In genomic region chr3:126468028-126468891, GRCh38 we compare ENCODE assay signal across 10 cellular contexts. TPM values are rescaled to one million over a fixed set of nuclear protein-coding genes. Genes with fewer than 3 reads are reported as not detected.
DNase-seq lines count a peak whose midpoint lies in the region; ATAC-seq and TF ChIP-seq lines count a peak whose summit lies in the region.
"Had no signal": no experiment of that assay in that cellular context is flagged by ENCODE, and none has a peak within 500 bp of the region (broad histone marks: within the 10 kb centered on the region; RNA-seq: fewer than 3 reads in every experiment).

No MANE protein-coding gene starts in this region.

- H3K27ac Mint-ChIP-seq in CD14-positive monocyte (peak overlapping the region; percentile 74 to 92 (median 80)), chondrocyte (ENCODE audit: unreplicated experiment) (no peak overlapping the region)
- peak overlapping the region; percentile 56 to 77 for H3K27ac Mint-ChIP-seq in natural killer cell treated with Interleukin-12 subunit alpha and Interleukin-12 subunit beta and Interleukin-15 and Interleukin-18, amount 100 ng/mL, for 72 hours
- H3K27ac Mint-ChIP-seq: nephron had no signal

- no peak overlapping the region for H3K4me3 ChIP-seq in HL-60 (replicated peaks; ENCODE audit: insufficient read depth, low read length)

- peaks cover 0 to 3% (median 0%) of the 10 kb centered on the region in 7 donors for H3K9me3 Mint-ChIP-seq in CD14-positive monocyte
- no peaks in the 10 kb centered on the region for H3K9me3 Mint-ChIP-seq in chondrocyte (ENCODE audit: low read depth)
- no peaks in the 10 kb centered on the region for H3K9me3 Mint-ChIP-seq in natural killer cell treated with Interleukin-12 subunit alpha and Interleukin-12 subunit beta and Interleukin-15 and Interleukin-18, amount 100 ng/mL, for 72 hours
- H3K9me3 Mint-ChIP-seq: activated T-helper 1 cell treated with anti-CD3 and anti-CD28 coated beads, Interleukin-12 subunit alpha, Interleukin-12 subunit beta, Interleukin-2, Interleukin-4 antibody, amounts not matched to agents 30 ng/mL and 10 ng/mL and 1 ng/mL, durations not matched to agents 14 hours and 24 hours and 36 hours; nephron had no signal

- H3K27me3 Mint-ChIP-seq in CD14-positive monocyte (ENCODE audit: low read depth in 3 of 3) = no peaks in the 10 kb centered on the region
- H3K27me3 Mint-ChIP-seq in chondrocyte (ENCODE audit: low read depth) = no peaks in the 10 kb centered on the region
- H3K27me3 Mint-ChIP-seq in natural killer cell treated with Interleukin-12 subunit alpha and Interleukin-12 subunit beta and Interleukin-15 and Interleukin-18, amount 100 ng/mL, for 72 hours = no peaks in the 10 kb centered on the region

- peaks cover 70 to 81% of the 10 kb centered on the region in 2 donors for H3K36me3 Mint-ChIP-seq in CD14-positive monocyte
- H3K36me3 Mint-ChIP-seq in chondrocyte (ENCODE audit: low read depth) = peaks cover 45% of the 10 kb centered on the region
- H3K36me3 Mint-ChIP-seq in natural killer cell treated with Interleukin-12 subunit alpha and Interleukin-12 subunit beta and Interleukin-15 and Interleukin-18, amount 100 ng/mL, for 72 hours = peaks cover 23% of the 10 kb centered on the region

- in situ Hi-C loops in GM13977 (cut with MboI; ENCODE audit: low pct_unique_long_range_greater_than_20kb, low sequenced_read_pairs, unreplicated experiment) = no loop called here

- intact Hi-C loops in CD14-positive monocyte (cut with micrococcal nuclease) = loop anchor here in 1 of 2 donors (10.0 kb wide), 1 partner anchor 113 kb away; the partner anchor contains the start of gene KLF15

- no peaks in the 10 kb centered on the region for H3K27me3 ChIP-seq in HL-60 (ENCODE audit: insufficient read depth, poor library complexity, severe bottlenecking)

- peak overlapping the region; percentile 52 for H3K27ac ChIP-seq in HL-60 (replicated peaks)

- no peak overlapping the region for H3K4me3 Mint-ChIP-seq in CD14-positive monocyte
- no peak overlapping the region for H3K4me3 Mint-ChIP-seq in chondrocyte (ENCODE audit: unreplicated experiment)
- H3K4me3 Mint-ChIP-seq in natural killer cell treated with Interleukin-12 subunit alpha and Interleukin-12 subunit beta and Interleukin-15 and Interleukin-18, amount 100 ng/mL, for 72 hours = no peak overlapping the region
- H3K4me3 Mint-ChIP-seq: activated T-helper 1 cell treated with anti-CD3 and anti-CD28 coated beads, Interleukin-12 subunit alpha, Interleukin-12 subunit beta, Interleukin-2, Interleukin-4 antibody, amounts not matched to agents 30 ng/mL and 10 ng/mL and 1 ng/mL, durations not matched to agents 14 hours and 24 hours and 36 hours; nephron had no signal

- DNase-seq in CD14-positive monocyte (ENCODE audit: low spot score) = peak; percentile 61
- DNase-seq in HL-60 (ENCODE audit: low read depth in 1 of 2, low spot score in 1 of 2) = peak; percentile 84
- peak; percentile 80 for DNase-seq in chondrocyte (ENCODE audit: low spot score)
- DNase-seq in natural killer cell treated with Interleukin-12 subunit alpha and Interleukin-12 subunit beta and Interleukin-15 and Interleukin-18, amount 100 ng/mL, for 72 hours (ENCODE audit: low spot score) = peak; percentile 46
- DNase-seq in GM13977 (ENCODE audit: low spot score) = no peak
- DNase-seq: NCI-H1436 treated with DMSO at 0.1 percent for 48 hours had no signal

- ATAC-seq in natural killer cell treated with Interleukin-12 subunit alpha and Interleukin-12 subunit beta and Interleukin-15 and Interleukin-18, amount 100 ng/mL, for 72 hours = no peak
- ATAC-seq in GM19324 (IDR thresholded peaks at IDR 0.05; ENCODE audit: low FRiP score, unreplicated experiment) = no peak
- ATAC-seq in HG02798 (IDR thresholded peaks at IDR 0.05; ENCODE audit: poor library complexity, unreplicated experiment) = no peak

- no peak for TF ChIP-seq CTCF in CD14-positive monocyte (IDR thresholded peaks at IDR 0.05)
- TF ChIP-seq CTCF in HL-60 (IDR thresholded peaks at IDR 0.05; ENCODE audit: insufficient read depth, low read length) = no peak
- TF ChIP-seq CTCF in chondrocyte (IDR thresholded peaks at IDR 0.05) = no peak
- no peak for TF ChIP-seq CTCF in GM13977 (IDR thresholded peaks at IDR 0.05; ENCODE audit: extremely low read depth, insufficient read depth, missing control alignments)

- peaks cover 69% of the 10 kb centered on the region for H3K4me1 Mint-ChIP-seq in CD14-positive monocyte
- peaks cover 17% of the 10 kb centered on the region for H3K4me1 Mint-ChIP-seq in chondrocyte (ENCODE audit: low read depth)
- H3K4me1 Mint-ChIP-seq in natural killer cell treated with Interleukin-12 subunit alpha and Interleukin-12 subunit beta and Interleukin-15 and Interleukin-18, amount 100 ng/mL, for 72 hours (ENCODE audit: low read depth in 2 of 2) = peaks cover 48 to 55% of the 10 kb centered on the region in 2 donors

RNA-seq across cellular contexts. Expression of gene ZXDC, which starts 7.4 kb away (rescaled TPM):
- 1 to 10 TPM; 6.3 to 9.7 TPM for polyA plus RNA-seq in CD14-positive monocyte
- 26.3 to 29.7 TPM (median 26.6 TPM) in 3 replicates for total RNA-seq in chondrocyte
- 10 to 100 TPM; 34.3 to 49.2 TPM for total RNA-seq in natural killer cell treated with Interleukin-12 subunit alpha and Interleukin-12 subunit beta and Interleukin-15 and Interleukin-18, amount 100 ng/mL, for 72 hours

RNA-seq across cellular contexts. Expression of gene UROC1, which starts 49.3 kb away (rescaled TPM):
- polyA plus RNA-seq in CD14-positive monocyte = not detected
- 0.15 TPM in 1 of 3 replicates, not detected in the others for total RNA-seq in chondrocyte
- not detected for total RNA-seq in natural killer cell treated with Interleukin-12 subunit alpha and Interleukin-12 subunit beta and Interleukin-15 and Interleukin-18, amount 100 ng/mL, for 72 hours
- total RNA-seq: activated T-helper 1 cell treated with anti-CD3 and anti-CD28 coated beads, Interleukin-12 subunit alpha, Interleukin-12 subunit beta, Interleukin-2, Interleukin-4 antibody, amounts not matched to agents 30 ng/mL and 10 ng/mL and 1 ng/mL, durations not matched to agents 14 hours and 24 hours and 36 hours had no signal

RNA-seq across cellular contexts. Expression of gene CHST13, which starts 55.7 kb away (rescaled TPM):
- 10 to 100 TPM; 39.2 to 41.8 TPM for polyA plus RNA-seq in CD14-positive monocyte
- not detected in 3 replicates for total RNA-seq in chondrocyte
- total RNA-seq in natural killer cell treated with Interleukin-12 subunit alpha and Interleukin-12 subunit beta and Interleukin-15 and Interleukin-18, amount 100 ng/mL, for 72 hours = under 1 TPM in 1 of 2 donors, not detected in 1; 0.98 TPM
- total RNA-seq: activated T-helper 1 cell treated with anti-CD3 and anti-CD28 coated beads, Interleukin-12 subunit alpha, Interleukin-12 subunit beta, Interleukin-2, Interleukin-4 antibody, amounts not matched to agents 30 ng/mL and 10 ng/mL and 1 ng/mL, durations not matched to agents 14 hours and 24 hours and 36 hours had no signal
